In the genomic region with DNA sequence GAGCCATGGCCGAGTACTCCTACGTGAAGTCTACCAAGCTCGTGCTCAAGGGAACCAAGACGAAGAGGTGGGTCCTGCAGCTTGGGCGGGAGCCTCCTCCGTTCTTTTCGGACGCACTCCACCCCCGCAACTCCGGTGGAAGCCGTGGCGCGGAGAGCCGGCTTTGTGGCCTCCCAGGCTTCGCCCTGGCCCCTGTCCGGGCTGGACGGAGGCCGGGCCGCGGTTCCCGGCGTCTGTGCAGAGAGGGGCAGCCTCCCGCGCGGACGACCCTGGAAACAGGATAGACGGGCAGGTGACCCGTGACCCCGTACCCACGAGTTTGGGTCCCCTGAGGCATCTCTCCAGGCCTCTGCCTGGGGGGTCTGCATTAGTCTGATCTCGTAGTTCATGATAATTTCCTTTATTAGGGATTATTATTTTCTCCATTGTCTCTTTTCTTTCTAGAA, we compare ENCODE assay signal across 1 cellular context.
TF ChIP-seq lines count a peak whose summit lies in the region.

No MANE protein-coding gene starts in this region.

TF ChIP-seq in HepG2, 621 proteins besides CTCF, POLR2A, EP300 and RAD21 (continued from another document):
- TF ChIP-seq, protein P1, sequence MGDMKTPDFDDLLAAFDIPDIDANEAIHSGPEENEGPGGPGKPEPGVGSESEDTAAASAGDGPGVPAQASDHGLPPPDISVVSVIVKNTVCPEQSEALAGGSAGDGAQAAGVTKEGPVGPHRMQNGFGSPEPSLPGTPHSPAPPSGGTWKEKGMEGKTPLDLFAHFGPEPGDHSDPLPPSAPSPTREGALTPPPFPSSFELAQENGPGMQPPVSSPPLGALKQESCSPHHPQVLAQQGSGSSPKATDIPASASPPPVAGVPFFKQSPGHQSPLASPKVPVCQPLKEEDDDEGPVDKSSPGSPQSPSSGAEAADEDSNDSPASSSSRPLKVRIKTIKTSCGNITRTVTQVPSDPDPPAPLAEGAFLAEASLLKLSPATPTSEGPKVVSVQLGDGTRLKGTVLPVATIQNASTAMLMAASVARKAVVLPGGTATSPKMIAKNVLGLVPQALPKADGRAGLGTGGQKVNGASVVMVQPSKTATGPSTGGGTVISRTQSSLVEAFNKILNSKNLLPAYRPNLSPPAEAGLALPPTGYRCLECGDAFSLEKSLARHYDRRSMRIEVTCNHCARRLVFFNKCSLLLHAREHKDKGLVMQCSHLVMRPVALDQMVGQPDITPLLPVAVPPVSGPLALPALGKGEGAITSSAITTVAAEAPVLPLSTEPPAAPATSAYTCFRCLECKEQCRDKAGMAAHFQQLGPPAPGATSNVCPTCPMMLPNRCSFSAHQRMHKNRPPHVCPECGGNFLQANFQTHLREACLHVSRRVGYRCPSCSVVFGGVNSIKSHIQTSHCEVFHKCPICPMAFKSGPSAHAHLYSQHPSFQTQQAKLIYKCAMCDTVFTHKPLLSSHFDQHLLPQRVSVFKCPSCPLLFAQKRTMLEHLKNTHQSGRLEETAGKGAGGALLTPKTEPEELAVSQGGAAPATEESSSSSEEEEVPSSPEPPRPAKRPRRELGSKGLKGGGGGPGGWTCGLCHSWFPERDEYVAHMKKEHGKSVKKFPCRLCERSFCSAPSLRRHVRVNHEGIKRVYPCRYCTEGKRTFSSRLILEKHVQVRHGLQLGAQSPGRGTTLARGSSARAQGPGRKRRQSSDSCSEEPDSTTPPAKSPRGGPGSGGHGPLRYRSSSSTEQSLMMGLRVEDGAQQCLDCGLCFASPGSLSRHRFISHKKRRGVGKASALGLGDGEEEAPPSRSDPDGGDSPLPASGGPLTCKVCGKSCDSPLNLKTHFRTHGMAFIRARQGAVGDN (CRISPR knock-in tag; IDR thresholded peaks at IDR 0.05): peak; percentile 11; the same call in 1 of the 2 replicates
- TF ChIP-seq PAF1 (CRISPR knock-in tag; IDR thresholded peaks at IDR 0.05) (no peak), TRIM24 (CRISPR knock-in tag; IDR thresholded peaks at IDR 0.05) (no peak), ZNF616 (CRISPR knock-in tag; IDR thresholded peaks at IDR 0.05; ENCODE audit: low read depth) (no peak), SIX1 (CRISPR knock-in tag; IDR thresholded peaks at IDR 0.05; ENCODE audit: borderline replicate concordance) (no peak), ZFP37 (CRISPR knock-in tag; IDR thresholded peaks at IDR 0.05; ENCODE audit: borderline replicate concordance) (no peak), ZNF350 (CRISPR knock-in tag; IDR thresholded peaks at IDR 0.05; ENCODE audit: borderline replicate concordance, low read depth) (0 out of 2 replicates have a peak, but pooled peaks have one; percentile 1)
- TF ChIP-seq, protein P2, sequence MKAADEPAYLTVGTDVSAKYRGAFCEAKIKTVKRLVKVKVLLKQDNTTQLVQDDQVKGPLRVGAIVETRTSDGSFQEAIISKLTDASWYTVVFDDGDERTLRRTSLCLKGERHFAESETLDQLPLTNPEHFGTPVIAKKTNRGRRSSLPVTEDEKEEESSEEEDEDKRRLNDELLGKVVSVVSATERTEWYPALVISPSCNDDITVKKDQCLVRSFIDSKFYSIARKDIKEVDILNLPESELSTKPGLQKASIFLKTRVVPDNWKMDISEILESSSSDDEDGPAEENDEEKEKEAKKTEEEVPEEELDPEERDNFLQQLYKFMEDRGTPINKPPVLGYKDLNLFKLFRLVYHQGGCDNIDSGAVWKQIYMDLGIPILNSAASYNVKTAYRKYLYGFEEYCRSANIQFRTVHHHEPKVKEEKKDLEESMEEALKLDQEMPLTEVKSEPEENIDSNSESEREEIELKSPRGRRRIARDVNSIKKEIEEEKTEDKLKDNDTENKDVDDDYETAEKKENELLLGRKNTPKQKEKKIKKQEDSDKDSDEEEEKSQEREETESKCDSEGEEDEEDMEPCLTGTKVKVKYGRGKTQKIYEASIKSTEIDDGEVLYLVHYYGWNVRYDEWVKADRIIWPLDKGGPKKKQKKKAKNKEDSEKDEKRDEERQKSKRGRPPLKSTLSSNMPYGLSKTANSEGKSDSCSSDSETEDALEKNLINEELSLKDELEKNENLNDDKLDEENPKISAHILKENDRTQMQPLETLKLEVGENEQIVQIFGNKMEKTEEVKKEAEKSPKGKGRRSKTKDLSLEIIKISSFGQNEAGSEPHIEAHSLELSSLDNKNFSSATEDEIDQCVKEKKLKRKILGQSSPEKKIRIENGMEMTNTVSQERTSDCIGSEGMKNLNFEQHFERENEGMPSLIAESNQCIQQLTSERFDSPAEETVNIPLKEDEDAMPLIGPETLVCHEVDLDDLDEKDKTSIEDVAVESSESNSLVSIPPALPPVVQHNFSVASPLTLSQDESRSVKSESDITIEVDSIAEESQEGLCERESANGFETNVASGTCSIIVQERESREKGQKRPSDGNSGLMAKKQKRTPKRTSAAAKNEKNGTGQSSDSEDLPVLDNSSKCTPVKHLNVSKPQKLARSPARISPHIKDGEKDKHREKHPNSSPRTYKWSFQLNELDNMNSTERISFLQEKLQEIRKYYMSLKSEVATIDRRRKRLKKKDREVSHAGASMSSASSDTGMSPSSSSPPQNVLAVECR (CRISPR knock-in tag; IDR thresholded peaks at IDR 0.05; ENCODE audit: borderline replicate concordance): peak; percentile 76
- TF ChIP-seq, protein P3, sequence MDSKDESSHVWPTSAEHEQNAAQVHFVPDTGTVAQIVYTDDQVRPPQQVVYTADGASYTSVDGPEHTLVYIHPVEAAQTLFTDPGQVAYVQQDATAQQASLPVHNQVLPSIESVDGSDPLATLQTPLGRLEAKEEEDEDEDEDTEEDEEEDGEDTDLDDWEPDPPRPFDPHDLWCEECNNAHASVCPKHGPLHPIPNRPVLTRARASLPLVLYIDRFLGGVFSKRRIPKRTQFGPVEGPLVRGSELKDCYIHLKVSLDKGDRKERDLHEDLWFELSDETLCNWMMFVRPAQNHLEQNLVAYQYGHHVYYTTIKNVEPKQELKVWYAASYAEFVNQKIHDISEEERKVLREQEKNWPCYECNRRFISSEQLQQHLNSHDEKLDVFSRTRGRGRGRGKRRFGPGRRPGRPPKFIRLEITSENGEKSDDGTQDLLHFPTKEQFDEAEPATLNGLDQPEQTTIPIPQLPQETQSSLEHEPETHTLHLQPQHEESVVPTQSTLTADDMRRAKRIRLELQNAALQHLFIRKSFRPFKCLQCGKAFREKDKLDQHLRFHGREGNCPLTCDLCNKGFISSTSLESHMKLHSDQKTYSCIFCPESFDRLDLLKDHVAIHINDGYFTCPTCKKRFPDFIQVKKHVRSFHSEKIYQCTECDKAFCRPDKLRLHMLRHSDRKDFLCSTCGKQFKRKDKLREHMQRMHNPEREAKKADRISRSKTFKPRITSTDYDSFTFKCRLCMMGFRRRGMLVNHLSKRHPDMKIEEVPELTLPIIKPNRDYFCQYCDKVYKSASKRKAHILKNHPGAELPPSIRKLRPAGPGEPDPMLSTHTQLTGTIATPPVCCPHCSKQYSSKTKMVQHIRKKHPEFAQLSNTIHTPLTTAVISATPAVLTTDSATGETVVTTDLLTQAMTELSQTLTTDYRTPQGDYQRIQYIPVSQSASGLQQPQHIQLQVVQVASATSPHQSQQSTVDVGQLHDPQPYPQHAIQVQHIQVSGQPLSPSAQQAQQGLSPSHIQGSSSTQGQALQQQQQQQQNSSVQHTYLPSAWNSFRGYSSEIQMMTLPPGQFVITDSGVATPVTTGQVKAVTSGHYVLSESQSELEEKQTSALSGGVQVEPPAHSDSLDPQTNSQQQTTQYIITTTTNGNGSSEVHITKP (CRISPR knock-in tag; IDR thresholded peaks at IDR 0.05; ENCODE audit: low read depth): peak; percentile 14
- TF ChIP-seq, protein P4, sequence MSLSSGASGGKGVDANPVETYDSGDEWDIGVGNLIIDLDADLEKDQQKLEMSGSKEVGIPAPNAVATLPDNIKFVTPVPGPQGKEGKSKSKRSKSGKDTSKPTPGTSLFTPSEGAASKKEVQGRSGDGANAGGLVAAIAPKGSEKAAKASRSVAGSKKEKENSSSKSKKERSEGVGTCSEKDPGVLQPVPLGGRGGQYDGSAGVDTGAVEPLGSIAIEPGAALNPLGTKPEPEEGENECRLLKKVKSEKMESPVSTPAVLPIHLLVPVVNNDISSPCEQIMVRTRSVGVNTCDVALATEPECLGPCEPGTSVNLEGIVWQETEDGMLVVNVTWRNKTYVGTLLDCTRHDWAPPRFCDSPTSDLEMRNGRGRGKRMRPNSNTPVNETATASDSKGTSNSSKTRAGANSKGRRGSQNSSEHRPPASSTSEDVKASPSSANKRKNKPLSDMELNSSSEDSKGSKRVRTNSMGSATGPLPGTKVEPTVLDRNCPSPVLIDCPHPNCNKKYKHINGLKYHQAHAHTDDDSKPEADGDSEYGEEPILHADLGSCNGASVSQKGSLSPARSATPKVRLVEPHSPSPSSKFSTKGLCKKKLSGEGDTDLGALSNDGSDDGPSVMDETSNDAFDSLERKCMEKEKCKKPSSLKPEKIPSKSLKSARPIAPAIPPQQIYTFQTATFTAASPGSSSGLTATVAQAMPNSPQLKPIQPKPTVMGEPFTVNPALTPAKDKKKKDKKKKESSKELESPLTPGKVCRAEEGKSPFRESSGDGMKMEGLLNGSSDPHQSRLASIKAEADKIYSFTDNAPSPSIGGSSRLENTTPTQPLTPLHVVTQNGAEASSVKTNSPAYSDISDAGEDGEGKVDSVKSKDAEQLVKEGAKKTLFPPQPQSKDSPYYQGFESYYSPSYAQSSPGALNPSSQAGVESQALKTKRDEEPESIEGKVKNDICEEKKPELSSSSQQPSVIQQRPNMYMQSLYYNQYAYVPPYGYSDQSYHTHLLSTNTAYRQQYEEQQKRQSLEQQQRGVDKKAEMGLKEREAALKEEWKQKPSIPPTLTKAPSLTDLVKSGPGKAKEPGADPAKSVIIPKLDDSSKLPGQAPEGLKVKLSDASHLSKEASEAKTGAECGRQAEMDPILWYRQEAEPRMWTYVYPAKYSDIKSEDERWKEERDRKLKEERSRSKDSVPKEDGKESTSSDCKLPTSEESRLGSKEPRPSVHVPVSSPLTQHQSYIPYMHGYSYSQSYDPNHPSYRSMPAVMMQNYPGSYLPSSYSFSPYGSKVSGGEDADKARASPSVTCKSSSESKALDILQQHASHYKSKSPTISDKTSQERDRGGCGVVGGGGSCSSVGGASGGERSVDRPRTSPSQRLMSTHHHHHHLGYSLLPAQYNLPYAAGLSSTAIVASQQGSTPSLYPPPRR (CRISPR knock-in tag; IDR thresholded peaks at IDR 0.05; ENCODE audit: borderline replicate concordance): peak; percentile 11; the same call in 1 of the 2 replicates
- TF ChIP-seq, protein P5, sequence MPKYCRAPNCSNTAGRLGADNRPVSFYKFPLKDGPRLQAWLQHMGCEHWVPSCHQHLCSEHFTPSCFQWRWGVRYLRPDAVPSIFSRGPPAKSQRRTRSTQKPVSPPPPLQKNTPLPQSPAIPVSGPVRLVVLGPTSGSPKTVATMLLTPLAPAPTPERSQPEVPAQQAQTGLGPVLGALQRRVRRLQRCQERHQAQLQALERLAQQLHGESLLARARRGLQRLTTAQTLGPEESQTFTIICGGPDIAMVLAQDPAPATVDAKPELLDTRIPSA (CRISPR knock-in tag; IDR thresholded peaks at IDR 0.05; ENCODE audit: borderline replicate concordance): peak; percentile 68; the same call in 1 of the 2 replicates
TF ChIP-seq in HepG2: peak in this region for 26.
